In the genomic region with DNA sequence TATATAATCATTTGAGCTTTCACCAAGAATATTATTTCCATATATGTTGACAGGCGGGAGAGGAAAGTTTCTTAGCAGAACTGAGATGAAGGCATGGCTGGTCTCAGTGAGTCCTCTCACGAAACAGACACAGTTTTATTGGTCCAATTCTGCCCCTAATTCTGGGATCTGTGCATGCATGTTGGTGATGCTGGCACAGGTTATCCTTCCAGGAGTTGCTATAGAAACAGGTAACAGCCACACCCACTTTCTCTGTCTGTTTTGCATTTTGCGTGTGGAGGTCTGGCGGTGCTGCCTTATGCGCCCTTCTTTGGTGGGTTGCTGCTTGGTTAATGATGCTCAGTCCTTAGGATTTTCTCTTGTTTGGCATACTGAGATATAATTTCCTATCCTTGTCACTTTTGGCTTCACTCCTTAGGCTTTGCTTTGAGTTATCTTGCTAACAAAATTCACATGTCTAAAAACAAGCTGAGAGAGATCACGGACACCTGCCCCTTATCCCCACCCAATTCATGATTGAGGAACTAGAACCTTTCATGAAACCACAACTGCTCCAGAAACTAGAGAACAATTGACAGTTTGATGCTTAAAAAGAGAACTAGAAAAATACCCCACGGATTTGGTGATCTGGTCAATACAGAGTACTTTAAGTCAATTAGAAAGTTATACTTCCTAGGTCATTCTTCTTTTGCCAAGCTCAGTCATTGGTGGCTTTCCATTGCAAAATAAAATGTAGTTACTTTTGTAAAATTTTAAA, we compare ENCODE assay signal across 12 cellular contexts.
DNase-seq lines count a peak whose midpoint lies in the region; ATAC-seq, FAIRE-seq and TF ChIP-seq lines count a peak whose summit lies in the region.
"Had no signal": no experiment of that assay in that cellular context is flagged by ENCODE, and none has a peak within 500 bp of the region (broad histone marks: within the 10 kb centered on the region; RNA-seq: fewer than 3 reads in every experiment).

No MANE protein-coding gene starts in this region.

- H3K9me3 ChIP-seq in kidney (ENCODE audit: control insufficient read depth in 1 of 2, low read length in 2 of 2) = no peaks in the 10 kb centered on the region

- H3K4me3 Mint-ChIP-seq in naive B cell = peak overlapping the region; percentile 5 to 71 (median 30)
- H3K4me3 Mint-ChIP-seq in immature natural killer cell = no peak overlapping the region

- H3K9me3 Mint-ChIP-seq in naive B cell (peaks cover 0 to 4% (median 0%) of the 10 kb centered on the region in 7 donors), immature natural killer cell (peaks cover 1 to 18% (median 7%) of the 10 kb centered on the region in 6 donors)

- no peak overlapping the region for H3K27ac ChIP-seq in kidney (ENCODE audit: low read depth in 2 of 2, low read length in 2 of 2)
- H3K27ac ChIP-seq: C4-2B had no signal

- ATAC-seq in GM18870 (IDR thresholded peaks at IDR 0.05; ENCODE audit: unreplicated experiment) (peak; percentile 97), GM21723 (IDR thresholded peaks at IDR 0.05; ENCODE audit: unreplicated experiment) (peak; percentile 68), HG03175 (IDR thresholded peaks at IDR 0.05; ENCODE audit: unreplicated experiment) (peak; percentile 71), naive B cell (ENCODE audit: low read depth in 2 of 2) (peak; percentile 82 to 85), Right ventricle myocardium inferior (no peak)

- H3K27ac Mint-ChIP-seq in naive B cell (peak overlapping the region in 4 of 6 donors; percentile 29 to 48 (median 40)), immature natural killer cell (no peak overlapping the region)

- no peak overlapping the region for H3K9ac ChIP-seq in kidney (ENCODE audit: low read length in 2 of 2)

- H3K36me3 Mint-ChIP-seq in naive B cell (no peaks in the 10 kb centered on the region), immature natural killer cell (no peaks in the 10 kb centered on the region)

- H3K4me1 ChIP-seq in kidney (ENCODE audit: control insufficient read depth in 1 of 2, insufficient read depth in 1 of 2, low read depth in 1 of 2, low read length in 2 of 2) = no peaks in the 10 kb centered on the region

- DNase-seq in naive B cell = peak; percentile 36
- no peak for DNase-seq in immature natural killer cell
- DNase-seq in stimulated activated naive CD4-positive, alpha-beta T cell treated with Interleukin-2 at 50 U/mL for 16 hours (lab: John Stamatoyannopoulos, UW) = no peak
- DNase-seq in kidney = no peak
- no peak for DNase-seq in Right ventricle myocardium inferior (ENCODE audit: missing footprints)
- DNase-seq: activated CD4-positive, alpha-beta T cell treated with anti-CD3 and anti-CD28 coated beads for 1 hour; activated T-cell treated with anti-CD3 and anti-CD28 coated beads, Interleukin-2, amount 50 U/mL, for 48 hours; NCI-H2171 had no signal

- no peak for TF ChIP-seq CTCF in kidney (IDR thresholded peaks at IDR 0.05; ENCODE audit: borderline replicate concordance, extremely low read depth, insufficient read depth)

- no peak overlapping the region for H3K4me3 ChIP-seq in kidney (ENCODE audit: low read length in 2 of 2)

- FAIRE-seq in kidney (lab: Jason Lieb, UNC) = no peak

- H3K36me3 ChIP-seq in kidney (ENCODE audit: control insufficient read depth in 1 of 2, insufficient read depth in 2 of 2, low read length in 2 of 2) = no peaks in the 10 kb centered on the region

- H3K27me3 Mint-ChIP-seq in naive B cell (no peaks in the 10 kb centered on the region), immature natural killer cell (ENCODE audit: low read depth in 3 of 3) (no peaks in the 10 kb centered on the region)

- intact Hi-C loops in kidney (cut with DNase I) (no loop called here), Right ventricle myocardium inferior (cut with DNase I) (no loop called here)

- H3K4me1 Mint-ChIP-seq in naive B cell = peaks cover 5 to 24% (median 22%) of the 10 kb centered on the region in 3 donors
- no peaks in the 10 kb centered on the region for H3K4me1 Mint-ChIP-seq in immature natural killer cell

Comparison
In these comparisons a context has a peak if more than half of its experiments do, and no peak if none do; other contexts are left out.
1. H3K27ac Mint-ChIP-seq: peak in naive B cell (4 of 6); none in immature natural killer cell (0 of 6).
2. H3K4me3 Mint-ChIP-seq: peak in naive B cell (8 of 8); none in immature natural killer cell (0 of 5).